Comparison of ENCODE assay signal across 22 cellular contexts in the genomic region with DNA sequence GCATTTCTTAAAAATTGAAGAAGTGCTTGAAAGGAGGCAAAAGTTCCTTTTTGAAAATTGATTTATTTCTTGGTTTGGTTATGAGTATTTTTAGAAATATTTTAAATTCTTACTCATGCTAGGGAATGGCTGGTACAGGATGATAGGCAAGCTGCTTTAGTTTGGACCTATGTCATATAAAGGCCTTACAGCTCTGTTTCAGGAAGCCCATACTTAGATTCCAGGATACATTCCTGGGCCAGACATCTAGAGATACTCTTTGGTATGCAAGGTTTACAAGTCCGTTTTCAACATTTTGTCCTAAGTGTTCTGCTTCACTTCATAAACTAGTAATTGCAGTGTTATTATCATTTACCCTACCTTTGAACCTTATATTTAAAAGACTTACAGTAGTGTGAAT.
DNase-seq lines count a peak whose midpoint lies in the region; ATAC-seq, FAIRE-seq and TF ChIP-seq lines count a peak whose summit lies in the region.
"Had no signal": no experiment of that assay in that cellular context is flagged by ENCODE, and none has a peak within 500 bp of the region (broad histone marks: within the 10 kb centered on the region; RNA-seq: fewer than 3 reads in every experiment).

No MANE protein-coding gene starts in this region.

- H2BK5ac ChIP-seq in mesendoderm (ENCODE audit: low read length): no peak overlapping the region

- TF ChIP-seq CTCF in PC-3 (conservative IDR thresholded peaks at IDR 0.05; ENCODE audit: low read depth, low read length) (no peak), endothelial cell of umbilical vein (IDR thresholded peaks at IDR 0.05; ENCODE audit: extremely low read depth in 1 of 2, insufficient read depth in 1 of 2, low read depth in 1 of 2, low read length in 2 of 2) (no peak), osteoblast (IDR thresholded peaks at IDR 0.05; ENCODE audit: extremely low read depth, low read depth, low read length) (no peak), ascending aorta (IDR thresholded peaks at IDR 0.05) (no peak)

- H3K4me3 ChIP-seq in PC-3 (ENCODE audit: low read length): no peak overlapping the region
- H3K4me3 ChIP-seq in endothelial cell of umbilical vein (replicated peaks in 1 of 3; ENCODE audit: insufficient read depth in 1 of 3, low read depth in 1 of 3, low read length in 3 of 3): no peak overlapping the region
- no peak overlapping the region for H3K4me3 ChIP-seq in osteoblast (ENCODE audit: insufficient read depth, low read length)
- H3K4me3 ChIP-seq in ascending aorta: no peak overlapping the region
- H3K4me3 ChIP-seq in mesendoderm (ENCODE audit: low read length): no peak overlapping the region
- H3K4me3 ChIP-seq: Peyer's patch, prostate gland, SJCRH30 had no signal

- no peak overlapping the region for H2BK120ac ChIP-seq in mesendoderm (ENCODE audit: low read depth, low read length)

- H4K20me1 ChIP-seq in PC-3 (ENCODE audit: low read length): peaks cover 7% of the 10 kb centered on the region
- no peaks in the 10 kb centered on the region for H4K20me1 ChIP-seq in endothelial cell of umbilical vein (replicated peaks; ENCODE audit: control insufficient read depth, extremely low read depth, insufficient read depth, low read length)
- H4K20me1 ChIP-seq in osteoblast (ENCODE audit: insufficient read depth, low read length): no peaks in the 10 kb centered on the region

- DNase-seq in EL (peak; percentile 29), PC-3 (peak; percentile 47), endothelial cell of umbilical vein (ENCODE audit: low read depth, low spot score) (peak; percentile 18), osteoblast (ENCODE audit: insufficient read length, low spot score, missing footprints) (peak; percentile 53), ascending aorta (ENCODE audit: low spot score in 2 of 2) (no peak), NCI-H82 (lab: John Stamatoyannopoulos, UW) (no peak), mesendoderm (no peak)
- DNase-seq: activated CD4-positive, alpha-beta T cell treated with anti-CD3 and anti-CD28 coated beads for 4 hours; activated gamma-delta T cell treated with Interleukin-2 at 50 U/mL for 16 hours; activated T-cell treated with anti-CD3 and anti-CD28 coated beads, Interleukin-2, amount 50 U/mL, for 24 hours; AML-193; cortex of kidney; GDM1; NCI-H1417 treated with DMSO at 0.1 percent for 48 hours; NCI-H2107; NK-92 treated with Interleukin-12 subunit alpha and Interleukin-12 subunit beta, amount 100 ng/mL, for 24 hours; Peyer's patch; SJCRH30 had no signal

- WGBS in mesendoderm (ENCODE audit: extremely low coverage, insufficient coverage, low lambda C conversion rate): no CpG with 5 or more reads among the region's 1 CpG

- TF ChIP-seq POLR2A in endothelial cell of umbilical vein (IDR thresholded peaks at IDR 0.05; ENCODE audit: low read depth, low read length): no peak

- H3K4me1 ChIP-seq in PC-3 (ENCODE audit: insufficient read depth, low read length) (peaks cover 25% of the 10 kb centered on the region), endothelial cell of umbilical vein (ENCODE audit: control insufficient read depth, extremely low read depth, insufficient read depth, low read length) (no peaks in the 10 kb centered on the region), osteoblast (ENCODE audit: insufficient read depth, low read length) (no peaks in the 10 kb centered on the region), ascending aorta (no peaks in the 10 kb centered on the region), mesendoderm (ENCODE audit: control insufficient read depth, low read depth, low read length) (no peaks in the 10 kb centered on the region)
- H3K4me1 ChIP-seq: Peyer's patch, prostate gland, SJCRH30 had no signal

- H3K9ac ChIP-seq in PC-3 (ENCODE audit: low read length): peak overlapping the region; percentile 5; the same call in 1 of the 2 replicates
- H3K9ac ChIP-seq in endothelial cell of umbilical vein (replicated peaks; ENCODE audit: extremely low read depth, insufficient read depth, low read length): no peak overlapping the region
- no peak overlapping the region for H3K9ac ChIP-seq in mesendoderm (ENCODE audit: low read length)

- H3K36me3 ChIP-seq in PC-3 (ENCODE audit: low read depth, low read length) (no peaks in the 10 kb centered on the region), endothelial cell of umbilical vein (ENCODE audit: control insufficient read depth in 2 of 2, extremely low read depth in 1 of 2, insufficient read depth in 2 of 2, low read length in 2 of 2) (no peaks in the 10 kb centered on the region), osteoblast (ENCODE audit: insufficient read depth, low read length) (no peaks in the 10 kb centered on the region), ascending aorta (no peaks in the 10 kb centered on the region), mesendoderm (ENCODE audit: control insufficient read depth, insufficient read depth, low read length) (no peaks in the 10 kb centered on the region)
- H3K36me3 ChIP-seq: Peyer's patch, prostate gland, SJCRH30 had no signal

- no peaks in the 10 kb centered on the region for H3K9me1 ChIP-seq in endothelial cell of umbilical vein (replicated peaks; ENCODE audit: control insufficient read depth, extremely low read depth, insufficient read depth, low read length)

- H3K4me2 ChIP-seq in PC-3 (ENCODE audit: low read length): peak overlapping the region; percentile 38
- H3K4me2 ChIP-seq in endothelial cell of umbilical vein (ENCODE audit: insufficient read depth, low read length): no peak overlapping the region
- no peak overlapping the region for H3K4me2 ChIP-seq in osteoblast (ENCODE audit: insufficient read depth, low read length)
- H3K4me2 ChIP-seq in mesendoderm (ENCODE audit: low read length): no peak overlapping the region

- H3K79me2 ChIP-seq in PC-3 (ENCODE audit: low read length): peaks cover 81% of the 10 kb centered on the region
- H3K79me2 ChIP-seq in endothelial cell of umbilical vein (ENCODE audit: control insufficient read depth, insufficient read depth, low read length): no peaks in the 10 kb centered on the region
- peaks cover 5% of the 10 kb centered on the region for H3K79me2 ChIP-seq in osteoblast (ENCODE audit: insufficient read depth, low read length)
- no peaks in the 10 kb centered on the region for H3K79me2 ChIP-seq in mesendoderm (ENCODE audit: control insufficient read depth, insufficient read depth, low read length)

- intact Hi-C loops in PC-3 (cut with micrococcal nuclease): loop anchor here (2.0 kb wide), 1 partner anchor 175 kb away; no protein-coding TSS in a partner anchor
- intact Hi-C loops in endothelial cell of umbilical vein (cut with micrococcal nuclease): no loop called here
- intact Hi-C loops in ascending aorta (cut with DNase I): no loop called here

- POLR2A ChIA-PET in PC-3 (lab: Charles Lee; ENCODE audit: unreplicated experiment) (interaction anchor here (0.6 kb wide), 2 partner anchors 245 to 497 kb away, joined by 3 to 4 read pairs; no protein-coding TSS in a partner anchor), endothelial cell of umbilical vein (lab: Charles Lee) (no interaction called here)

- CTCF ChIA-PET in PC-3 (lab: Charles Lee) (interaction anchor here (0.6 to 1.3 kb wide), 4 partner anchors 9 to 225 kb away, joined by 3 to 6 read pairs (median 4); no protein-coding TSS in a partner anchor), endothelial cell of umbilical vein (lab: Charles Lee) (interaction anchor here (1.0 to 1.6 kb wide), 2 partner anchors 184 kb away, joined by 7 to 9 read pairs; no protein-coding TSS in a partner anchor)

- H3K79me1 ChIP-seq in mesendoderm (ENCODE audit: low read length): no peaks in the 10 kb centered on the region

- H3K27ac ChIP-seq in PC-3 (ENCODE audit: low read length) (peak overlapping the region; percentile 78), endothelial cell of umbilical vein (ENCODE audit: insufficient read depth, low read depth, low read length) (no peak overlapping the region), osteoblast (ENCODE audit: low read depth, low read length) (no peak overlapping the region), ascending aorta (no peak overlapping the region), mesendoderm (ENCODE audit: low read depth, low read length) (no peak overlapping the region)
- H3K27ac ChIP-seq: Peyer's patch, prostate gland, SJCRH30 had no signal

- H3K56ac ChIP-seq in mesendoderm (ENCODE audit: low read length): no peak overlapping the region

- no peak overlapping the region for H4K8ac ChIP-seq in mesendoderm (ENCODE audit: low read depth, low read length)

- no peaks in the 10 kb centered on the region for H3K27me3 ChIP-seq in PC-3 (ENCODE audit: low read length)
- no peaks in the 10 kb centered on the region for H3K27me3 ChIP-seq in endothelial cell of umbilical vein (ENCODE audit: control insufficient read depth in 2 of 2, insufficient read depth in 2 of 2, low read length in 2 of 2)
- no peaks in the 10 kb centered on the region for H3K27me3 ChIP-seq in osteoblast (ENCODE audit: insufficient read depth, low read length)
- H3K27me3 ChIP-seq in ascending aorta: no peaks in the 10 kb centered on the region
- no peaks in the 10 kb centered on the region for H3K27me3 ChIP-seq in mesendoderm (ENCODE audit: insufficient read depth, low read length, poor library complexity)
- H3K27me3 ChIP-seq: Peyer's patch, SJCRH30 had no signal

- H3K4ac ChIP-seq in mesendoderm (ENCODE audit: low read depth, low read length): no peak overlapping the region

- peaks cover 7% of the 10 kb centered on the region for H3F3A ChIP-seq in PC-3 (ENCODE audit: low read length, unreplicated experiment)

- H2BK15ac ChIP-seq in mesendoderm (replicated peaks; ENCODE audit: low read depth): no peak overlapping the region

- ATAC-seq in PC-3: peak; percentile 87
- ATAC-seq in HG03108 (IDR thresholded peaks at IDR 0.05; ENCODE audit: unreplicated experiment): no peak

- no peak overlapping the region for H2AK5ac ChIP-seq in mesendoderm (ENCODE audit: low read length)

- FAIRE-seq in endothelial cell of umbilical vein (lab: Jason Lieb, UNC): no peak
- FAIRE-seq: bronchial epithelial cell, H1 had no signal

- no peaks in the 10 kb centered on the region for H3K9me3 ChIP-seq in PC-3 (ENCODE audit: low read length)
- no peaks in the 10 kb centered on the region for H3K9me3 ChIP-seq in endothelial cell of umbilical vein (replicated peaks; ENCODE audit: control insufficient read depth, insufficient read depth, low read length)
- no peaks in the 10 kb centered on the region for H3K9me3 ChIP-seq in osteoblast (ENCODE audit: low read depth, low read length)
- no peaks in the 10 kb centered on the region for H3K9me3 ChIP-seq in ascending aorta
- H3K9me3 ChIP-seq: Peyer's patch, prostate gland, SJCRH30 had no signal

- dilution Hi-C loops in endothelial cell of umbilical vein (cut with MboI; ENCODE audit: extremely low pct_ligation_motif_present, low sequenced_read_pairs): no loop called here

- H2AFZ ChIP-seq in PC-3 (ENCODE audit: low read length) (no peak overlapping the region), endothelial cell of umbilical vein (ENCODE audit: low read depth, low read length) (no peak overlapping the region), osteoblast (ENCODE audit: low read length) (no peak overlapping the region)

- no peaks in the 10 kb centered on the region for H3K9me2 ChIP-seq in PC-3 (replicated peaks; ENCODE audit: low read length)

- no peak overlapping the region for H3K18ac ChIP-seq in mesendoderm (ENCODE audit: low read length)

- no peak overlapping the region for H3K23ac ChIP-seq in mesendoderm (ENCODE audit: low read length)

- H4K5ac ChIP-seq in mesendoderm (ENCODE audit: low read length): no peak overlapping the region

- BruUV-seq in PC-3 (replicated peaks; lab: Mats Ljungman, UMichigan): no TSS peak
- no TSS peak for BruUV-seq in endothelial cell of umbilical vein (replicated peaks; lab: Mats Ljungman, UMichigan)

Comparison
In these comparisons a context has a peak if more than half of its experiments do, and no peak if none do; other contexts are left out.
1. DNase-seq: peak in EL (single experiment), PC-3 (single experiment), endothelial cell of umbilical vein (single experiment) and osteoblast (single experiment); none in ascending aorta (0 of 2), NCI-H82 (single experiment) and mesendoderm (single experiment).